2 cellular contexts compared by ENCODE assay signal in the genomic region with DNA sequence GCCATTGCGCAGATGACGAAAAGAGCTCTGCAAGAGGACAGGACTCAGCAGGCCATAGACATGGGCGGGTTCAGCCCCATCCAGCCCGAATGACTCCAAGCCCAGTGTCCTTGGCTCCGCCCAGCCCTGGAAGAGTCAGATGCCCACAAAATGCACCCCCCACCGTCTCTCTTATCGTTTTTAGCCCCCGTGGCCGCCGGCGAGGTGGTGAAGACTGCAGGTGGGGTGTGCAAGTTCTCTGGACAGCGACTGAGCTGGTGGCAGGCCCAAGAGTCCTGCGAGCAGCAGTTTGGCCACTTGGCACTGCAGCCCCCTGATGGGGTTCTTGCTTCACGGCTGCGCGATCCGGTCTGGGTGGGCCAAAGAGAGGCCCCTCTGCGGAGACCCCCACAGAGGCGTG.
TF ChIP-seq lines count a peak whose summit lies in the region.

No MANE protein-coding gene starts in this region.

TF ChIP-seq in GM23338, 12 proteins besides CTCF, POLR2A, EP300 and RAD21:
- TF ChIP-seq, protein P1, sequence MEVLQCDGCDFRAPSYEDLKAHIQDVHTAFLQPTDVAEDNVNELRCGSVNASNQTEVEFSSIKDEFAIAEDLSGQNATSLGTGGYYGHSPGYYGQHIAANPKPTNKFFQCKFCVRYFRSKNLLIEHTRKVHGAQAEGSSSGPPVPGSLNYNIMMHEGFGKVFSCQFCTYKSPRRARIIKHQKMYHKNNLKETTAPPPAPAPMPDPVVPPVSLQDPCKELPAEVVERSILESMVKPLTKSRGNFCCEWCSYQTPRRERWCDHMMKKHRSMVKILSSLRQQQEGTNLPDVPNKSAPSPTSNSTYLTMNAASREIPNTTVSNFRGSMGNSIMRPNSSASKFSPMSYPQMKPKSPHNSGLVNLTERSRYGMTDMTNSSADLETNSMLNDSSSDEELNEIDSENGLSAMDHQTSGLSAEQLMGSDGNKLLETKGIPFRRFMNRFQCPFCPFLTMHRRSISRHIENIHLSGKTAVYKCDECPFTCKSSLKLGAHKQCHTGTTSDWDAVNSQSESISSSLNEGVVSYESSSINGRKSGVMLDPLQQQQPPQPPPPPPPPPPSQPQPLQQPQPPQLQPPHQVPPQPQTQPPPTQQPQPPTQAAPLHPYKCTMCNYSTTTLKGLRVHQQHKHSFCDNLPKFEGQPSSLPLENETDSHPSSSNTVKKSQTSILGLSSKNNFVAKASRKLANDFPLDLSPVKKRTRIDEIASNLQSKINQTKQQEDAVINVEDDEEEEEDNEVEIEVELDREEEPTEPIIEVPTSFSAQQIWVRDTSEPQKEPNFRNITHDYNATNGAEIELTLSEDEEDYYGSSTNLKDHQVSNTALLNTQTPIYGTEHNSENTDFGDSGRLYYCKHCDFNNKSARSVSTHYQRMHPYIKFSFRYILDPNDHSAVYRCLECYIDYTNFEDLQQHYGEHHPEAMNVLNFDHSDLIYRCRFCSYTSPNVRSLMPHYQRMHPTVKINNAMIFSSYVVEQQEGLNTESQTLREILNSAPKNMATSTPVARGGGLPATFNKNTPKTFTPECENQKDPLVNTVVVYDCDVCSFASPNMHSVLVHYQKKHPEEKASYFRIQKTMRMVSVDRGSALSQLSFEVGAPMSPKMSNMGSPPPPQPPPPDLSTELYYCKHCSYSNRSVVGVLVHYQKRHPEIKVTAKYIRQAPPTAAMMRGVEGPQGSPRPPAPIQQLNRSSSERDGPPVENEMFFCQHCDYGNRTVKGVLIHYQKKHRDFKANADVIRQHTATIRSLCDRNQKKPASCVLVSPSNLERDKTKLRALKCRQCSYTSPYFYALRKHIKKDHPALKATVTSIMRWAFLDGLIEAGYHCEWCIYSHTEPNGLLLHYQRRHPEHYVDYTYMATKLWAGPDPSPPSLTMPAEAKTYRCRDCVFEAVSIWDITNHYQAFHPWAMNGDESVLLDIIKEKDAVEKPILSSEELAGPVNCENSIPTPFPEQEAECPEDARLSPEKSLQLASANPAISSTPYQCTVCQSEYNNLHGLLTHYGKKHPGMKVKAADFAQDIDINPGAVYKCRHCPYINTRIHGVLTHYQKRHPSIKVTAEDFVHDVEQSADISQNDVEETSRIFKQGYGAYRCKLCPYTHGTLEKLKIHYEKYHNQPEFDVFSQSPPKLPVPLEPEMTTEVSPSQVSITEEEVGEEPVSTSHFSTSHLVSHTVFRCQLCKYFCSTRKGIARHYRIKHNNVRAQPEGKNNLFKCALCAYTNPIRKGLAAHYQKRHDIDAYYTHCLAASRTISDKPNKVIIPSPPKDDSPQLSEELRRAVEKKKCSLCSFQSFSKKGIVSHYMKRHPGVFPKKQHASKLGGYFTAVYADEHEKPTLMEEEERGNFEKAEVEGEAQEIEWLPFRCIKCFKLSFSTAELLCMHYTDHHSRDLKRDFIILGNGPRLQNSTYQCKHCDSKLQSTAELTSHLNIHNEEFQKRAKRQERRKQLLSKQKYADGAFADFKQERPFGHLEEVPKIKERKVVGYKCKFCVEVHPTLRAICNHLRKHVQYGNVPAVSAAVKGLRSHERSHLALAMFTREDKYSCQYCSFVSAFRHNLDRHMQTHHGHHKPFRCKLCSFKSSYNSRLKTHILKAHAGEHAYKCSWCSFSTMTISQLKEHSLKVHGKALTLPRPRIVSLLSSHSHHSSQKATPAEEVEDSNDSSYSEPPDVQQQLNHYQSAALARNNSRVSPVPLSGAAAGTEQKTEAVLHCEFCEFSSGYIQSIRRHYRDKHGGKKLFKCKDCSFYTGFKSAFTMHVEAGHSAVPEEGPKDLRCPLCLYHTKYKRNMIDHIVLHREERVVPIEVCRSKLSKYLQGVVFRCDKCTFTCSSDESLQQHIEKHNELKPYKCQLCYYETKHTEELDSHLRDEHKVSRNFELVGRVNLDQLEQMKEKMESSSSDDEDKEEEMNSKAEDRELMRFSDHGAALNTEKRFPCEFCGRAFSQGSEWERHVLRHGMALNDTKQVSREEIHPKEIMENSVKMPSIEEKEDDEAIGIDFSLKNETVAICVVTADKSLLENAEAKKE (CRISPR knock-in tag; IDR thresholded peaks at IDR 0.05) = no peak
- TF ChIP-seq JUNB (IDR thresholded peaks at IDR 0.05; ENCODE audit: unreplicated experiment) = no peak
- no peak for TF ChIP-seq POLR2AphosphoS5 (IDR thresholded peaks at IDR 0.05; ENCODE audit: low read depth)
- no peak for TF ChIP-seq EZH2phosphoT487 (IDR thresholded peaks at IDR 0.05; ENCODE audit: unreplicated experiment)
- TF ChIP-seq CREB1 (CRISPR knock-in tag; IDR thresholded peaks at IDR 0.05; ENCODE audit: low read depth) = no peak
- TF ChIP-seq, protein P2, sequence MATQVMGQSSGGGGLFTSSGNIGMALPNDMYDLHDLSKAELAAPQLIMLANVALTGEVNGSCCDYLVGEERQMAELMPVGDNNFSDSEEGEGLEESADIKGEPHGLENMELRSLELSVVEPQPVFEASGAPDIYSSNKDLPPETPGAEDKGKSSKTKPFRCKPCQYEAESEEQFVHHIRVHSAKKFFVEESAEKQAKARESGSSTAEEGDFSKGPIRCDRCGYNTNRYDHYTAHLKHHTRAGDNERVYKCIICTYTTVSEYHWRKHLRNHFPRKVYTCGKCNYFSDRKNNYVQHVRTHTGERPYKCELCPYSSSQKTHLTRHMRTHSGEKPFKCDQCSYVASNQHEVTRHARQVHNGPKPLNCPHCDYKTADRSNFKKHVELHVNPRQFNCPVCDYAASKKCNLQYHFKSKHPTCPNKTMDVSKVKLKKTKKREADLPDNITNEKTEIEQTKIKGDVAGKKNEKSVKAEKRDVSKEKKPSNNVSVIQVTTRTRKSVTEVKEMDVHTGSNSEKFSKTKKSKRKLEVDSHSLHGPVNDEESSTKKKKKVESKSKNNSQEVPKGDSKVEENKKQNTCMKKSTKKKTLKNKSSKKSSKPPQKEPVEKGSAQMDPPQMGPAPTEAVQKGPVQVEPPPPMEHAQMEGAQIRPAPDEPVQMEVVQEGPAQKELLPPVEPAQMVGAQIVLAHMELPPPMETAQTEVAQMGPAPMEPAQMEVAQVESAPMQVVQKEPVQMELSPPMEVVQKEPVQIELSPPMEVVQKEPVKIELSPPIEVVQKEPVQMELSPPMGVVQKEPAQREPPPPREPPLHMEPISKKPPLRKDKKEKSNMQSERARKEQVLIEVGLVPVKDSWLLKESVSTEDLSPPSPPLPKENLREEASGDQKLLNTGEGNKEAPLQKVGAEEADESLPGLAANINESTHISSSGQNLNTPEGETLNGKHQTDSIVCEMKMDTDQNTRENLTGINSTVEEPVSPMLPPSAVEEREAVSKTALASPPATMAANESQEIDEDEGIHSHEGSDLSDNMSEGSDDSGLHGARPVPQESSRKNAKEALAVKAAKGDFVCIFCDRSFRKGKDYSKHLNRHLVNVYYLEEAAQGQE (IDR thresholded peaks at IDR 0.05; ENCODE audit: unreplicated experiment) = no peak
- TF ChIP-seq NANOG (IDR thresholded peaks at IDR 0.05; ENCODE audit: borderline replicate concordance) = no peak
- TF ChIP-seq ZNF114 (CRISPR knock-in tag; IDR thresholded peaks at IDR 0.05) = no peak
- TF ChIP-seq EZH2 (IDR thresholded peaks at IDR 0.05; ENCODE audit: low read depth, unreplicated experiment) = no peak
- no peak for TF ChIP-seq STAT1 (IDR thresholded peaks at IDR 0.05; ENCODE audit: unreplicated experiment)

TF ChIP-seq in K562, 482 proteins besides CTCF, POLR2A, EP300 and RAD21:
- TF ChIP-seq HNRNPK (IDR thresholded peaks at IDR 0.05; ENCODE audit: low read depth, low read length, poor library complexity, severe bottlenecking) = no peak
- no peak for TF ChIP-seq YBX1 (IDR thresholded peaks at IDR 0.05)
- TF ChIP-seq POLR2H (tag; IDR thresholded peaks at IDR 0.05; ENCODE audit: low read depth) = no peak
- TF ChIP-seq ZNF431 (CRISPR knock-in tag; IDR thresholded peaks at IDR 0.05) = no peak
- no peak for TF ChIP-seq ZNF707 (CRISPR knock-in tag; conservative IDR thresholded peaks at IDR 0.05)
- TF ChIP-seq, protein P3, sequence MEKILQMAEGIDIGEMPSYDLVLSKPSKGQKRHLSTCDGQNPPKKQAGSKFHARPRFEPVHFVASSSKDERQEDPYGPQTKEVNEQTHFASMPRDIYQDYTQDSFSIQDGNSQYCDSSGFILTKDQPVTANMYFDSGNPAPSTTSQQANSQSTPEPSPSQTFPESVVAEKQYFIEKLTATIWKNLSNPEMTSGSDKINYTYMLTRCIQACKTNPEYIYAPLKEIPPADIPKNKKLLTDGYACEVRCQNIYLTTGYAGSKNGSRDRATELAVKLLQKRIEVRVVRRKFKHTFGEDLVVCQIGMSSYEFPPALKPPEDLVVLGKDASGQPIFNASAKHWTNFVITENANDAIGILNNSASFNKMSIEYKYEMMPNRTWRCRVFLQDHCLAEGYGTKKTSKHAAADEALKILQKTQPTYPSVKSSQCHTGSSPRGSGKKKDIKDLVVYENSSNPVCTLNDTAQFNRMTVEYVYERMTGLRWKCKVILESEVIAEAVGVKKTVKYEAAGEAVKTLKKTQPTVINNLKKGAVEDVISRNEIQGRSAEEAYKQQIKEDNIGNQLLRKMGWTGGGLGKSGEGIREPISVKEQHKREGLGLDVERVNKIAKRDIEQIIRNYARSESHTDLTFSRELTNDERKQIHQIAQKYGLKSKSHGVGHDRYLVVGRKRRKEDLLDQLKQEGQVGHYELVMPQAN (IDR thresholded peaks at IDR 0.05; ENCODE audit: borderline replicate concordance) = no peak
- no peak for TF ChIP-seq NCOA1 (IDR thresholded peaks at IDR 0.05; ENCODE audit: low read depth)
- TF ChIP-seq, protein P4, sequence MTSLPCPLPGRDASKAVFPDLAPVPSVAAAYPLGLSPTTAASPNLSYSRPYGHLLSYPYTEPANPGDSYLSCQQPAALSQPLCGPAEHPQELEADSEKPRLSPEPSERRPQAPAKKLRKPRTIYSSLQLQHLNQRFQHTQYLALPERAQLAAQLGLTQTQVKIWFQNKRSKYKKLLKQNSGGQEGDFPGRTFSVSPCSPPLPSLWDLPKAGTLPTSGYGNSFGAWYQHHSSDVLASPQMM (CRISPR knock-in tag; IDR thresholded peaks at IDR 0.05) = no peak
- no peak for TF ChIP-seq CHD4 (IDR thresholded peaks at IDR 0.05; ENCODE audit: insufficient read depth, insufficient replicate concordance, low read depth, low read length, poor library complexity, severe bottlenecking)
- TF ChIP-seq, protein P5, sequence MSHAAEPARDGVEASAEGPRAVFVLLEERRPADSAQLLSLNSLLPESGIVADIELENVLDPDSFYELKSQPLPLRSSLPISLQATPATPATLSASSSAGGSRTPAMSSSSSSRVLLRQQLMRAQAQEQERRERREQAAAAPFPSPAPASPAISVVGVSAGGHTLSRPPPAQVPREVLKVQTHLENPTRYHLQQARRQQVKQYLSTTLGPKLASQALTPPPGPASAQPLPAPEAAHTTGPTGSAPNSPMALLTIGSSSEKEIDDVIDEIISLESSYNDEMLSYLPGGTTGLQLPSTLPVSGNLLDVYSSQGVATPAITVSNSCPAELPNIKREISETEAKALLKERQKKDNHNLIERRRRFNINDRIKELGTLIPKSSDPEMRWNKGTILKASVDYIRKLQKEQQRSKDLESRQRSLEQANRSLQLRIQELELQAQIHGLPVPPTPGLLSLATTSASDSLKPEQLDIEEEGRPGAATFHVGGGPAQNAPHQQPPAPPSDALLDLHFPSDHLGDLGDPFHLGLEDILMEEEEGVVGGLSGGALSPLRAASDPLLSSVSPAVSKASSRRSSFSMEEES (CRISPR knock-in tag; IDR thresholded peaks at IDR 0.05) = no peak
- TF ChIP-seq ZNF586 (CRISPR knock-in tag; conservative IDR thresholded peaks at IDR 0.05) = no peak
- TF ChIP-seq EP400 (IDR thresholded peaks at IDR 0.05) = no peak
- TF ChIP-seq SREBF2 (CRISPR knock-in tag; IDR thresholded peaks at IDR 0.05) = no peak
- TF ChIP-seq, protein P6, sequence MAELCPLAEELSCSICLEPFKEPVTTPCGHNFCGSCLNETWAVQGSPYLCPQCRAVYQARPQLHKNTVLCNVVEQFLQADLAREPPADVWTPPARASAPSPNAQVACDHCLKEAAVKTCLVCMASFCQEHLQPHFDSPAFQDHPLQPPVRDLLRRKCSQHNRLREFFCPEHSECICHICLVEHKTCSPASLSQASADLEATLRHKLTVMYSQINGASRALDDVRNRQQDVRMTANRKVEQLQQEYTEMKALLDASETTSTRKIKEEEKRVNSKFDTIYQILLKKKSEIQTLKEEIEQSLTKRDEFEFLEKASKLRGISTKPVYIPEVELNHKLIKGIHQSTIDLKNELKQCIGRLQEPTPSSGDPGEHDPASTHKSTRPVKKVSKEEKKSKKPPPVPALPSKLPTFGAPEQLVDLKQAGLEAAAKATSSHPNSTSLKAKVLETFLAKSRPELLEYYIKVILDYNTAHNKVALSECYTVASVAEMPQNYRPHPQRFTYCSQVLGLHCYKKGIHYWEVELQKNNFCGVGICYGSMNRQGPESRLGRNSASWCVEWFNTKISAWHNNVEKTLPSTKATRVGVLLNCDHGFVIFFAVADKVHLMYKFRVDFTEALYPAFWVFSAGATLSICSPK (IDR thresholded peaks at IDR 0.05; ENCODE audit: borderline replicate concordance) = no peak
- no peak for TF ChIP-seq RB1 (IDR thresholded peaks at IDR 0.05; ENCODE audit: low read depth)
- TF ChIP-seq ZNF75A (CRISPR knock-in tag; IDR thresholded peaks at IDR 0.05) = no peak
